15 cellular contexts compared by ENCODE assay signal in the genomic region with DNA sequence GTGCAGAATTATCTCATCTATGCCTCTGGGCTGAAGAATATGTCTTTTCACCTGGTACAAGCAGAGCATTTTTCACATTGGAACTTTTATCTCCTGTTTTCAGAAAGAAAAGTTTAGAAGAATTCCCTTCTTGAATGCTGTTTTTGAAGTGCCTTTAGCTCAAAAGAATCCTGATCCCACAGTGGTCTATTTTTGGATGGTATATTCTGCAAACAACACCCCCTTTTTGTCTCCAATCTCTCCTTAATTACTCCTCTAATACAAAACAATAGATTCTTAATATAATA. TPM values are rescaled to one million over a fixed set of nuclear protein-coding genes. Genes with fewer than 3 reads are reported as not detected.
DNase-seq lines count a peak whose midpoint lies in the region; ATAC-seq and TF ChIP-seq lines count a peak whose summit lies in the region.
"Had no signal": no experiment of that assay in that cellular context is flagged by ENCODE, and none has a peak within 500 bp of the region (broad histone marks: within the 10 kb centered on the region; RNA-seq: fewer than 3 reads in every experiment).

No MANE protein-coding gene starts in this region.

- ATAC-seq in HCT116, result no peak
- ATAC-seq in left lung, result no peak

- no peaks in the 10 kb centered on the region for H3K9me3 ChIP-seq in BLaER1 treated with 17β-estradiol and CSF1 and Interleukin-3, amounts not matched to agents 10 nM and 100 nM (replicated peaks in 1 of 11)
- H3K9me3 ChIP-seq in HCT116 (ENCODE audit: control insufficient read depth in 1 of 2, insufficient read depth in 1 of 2, low read depth in 1 of 2, low read length in 2 of 2), result no peaks in the 10 kb centered on the region
- no peaks in the 10 kb centered on the region for H3K9me3 ChIP-seq in SJSA1 (replicated peaks)
- no peaks in the 10 kb centered on the region for H3K9me3 ChIP-seq in iPS-18a (ENCODE audit: control insufficient read depth, low read depth, low read length)
- H3K9me3 ChIP-seq in left lung, result no peaks in the 10 kb centered on the region
- H3K9me3 ChIP-seq: adrenal gland, esophagus squamous epithelium had no signal

- H3K27me3 ChIP-seq in BLaER1 treated with 17β-estradiol and CSF1 and Interleukin-3, amounts not matched to agents 10 nM and 100 nM, result no peaks in the 10 kb centered on the region
- H3K27me3 ChIP-seq in HCT116 (ENCODE audit: insufficient read depth, low read length) (no peaks in the 10 kb centered on the region), SJSA1 (replicated peaks) (no peaks in the 10 kb centered on the region), iPS-18a (ENCODE audit: control insufficient read depth, insufficient read depth, low read length) (no peaks in the 10 kb centered on the region), dorsolateral prefrontal cortex (peaks cover 0 to 23% (median 0%) of the 10 kb centered on the region in 45 donors), left lung (no peaks in the 10 kb centered on the region)
- H3K27me3 ChIP-seq: adrenal gland, esophagus squamous epithelium had no signal

- H3K9me2 ChIP-seq in HCT116 (ENCODE audit: insufficient read depth), result no peaks in the 10 kb centered on the region

- peaks cover 57 to 73% (median 65%) of the 10 kb centered on the region in 10 experiments for H3K4me1 ChIP-seq in BLaER1 treated with 17β-estradiol and CSF1 and Interleukin-3, amounts not matched to agents 10 nM and 100 nM
- H3K4me1 ChIP-seq in HCT116 (ENCODE audit: control insufficient read depth in 1 of 2, insufficient read depth in 2 of 2, low read length in 2 of 2), result peaks cover 53 to 93% of the 10 kb centered on the region in 2 experiments
- H3K4me1 ChIP-seq in SJSA1 (replicated peaks), result peaks cover 53% of the 10 kb centered on the region
- H3K4me1 ChIP-seq in iPS-18a (ENCODE audit: control insufficient read depth, low read depth, low read length), result peaks cover 40% of the 10 kb centered on the region
- H3K4me1 ChIP-seq in left lung, result peaks cover 0 to 37% of the 10 kb centered on the region in 2 donors

- CTCF ChIA-PET in HCT116 (lab: Charles Lee), result no interaction called here

- H2AFZ ChIP-seq in HCT116 (ENCODE audit: low read depth, low read length, poor library complexity, severe bottlenecking), result no peak overlapping the region

- DNase-seq in HCT116 (ENCODE audit: low read depth, low spot score), result no peak
- DNase-seq in SJSA1 (ENCODE audit: low read depth in 1 of 2, low spot score in 2 of 2), result no peak
- no peak for DNase-seq in dorsolateral prefrontal cortex
- DNase-seq in left lung, result no peak
- no peak for DNase-seq in SK-N-DZ (ENCODE audit: low spot score)
- DNase-seq in NCI-H345 (lab: John Stamatoyannopoulos, UW), result no peak
- DNase-seq: adrenal gland; CD4-positive, CD25-positive, alpha-beta regulatory T cell; esophagus squamous epithelium; GOT3; hypothalamus; NCI-H1105 treated with DMSO at 0.1 percent for 48 hours had no signal

- TF ChIP-seq POLR2A in HCT116 (IDR thresholded peaks at IDR 0.05; ENCODE audit: borderline replicate concordance, extremely low read depth, insufficient read depth, insufficient read length), result no peak

- POLR2A ChIA-PET in HCT116 (lab: Charles Lee), result interaction anchor here (1.4 to 9.7 kb wide), 9 partner anchors 7 to 1809 kb away, joined by 5 to 227 read pairs (median 54); a partner anchor contains a TSS

- no peak for TF ChIP-seq CTCF in HCT116 (IDR thresholded peaks at IDR 0.05 in 2 of 3, conservative IDR thresholded peaks at IDR 0.05 in 1 of 3; ENCODE audit: borderline replicate concordance in 1 of 3, insufficient read depth in 1 of 3, low read depth in 2 of 3, low read length in 2 of 3)
- no peak for TF ChIP-seq CTCF in dorsolateral prefrontal cortex (IDR thresholded peaks at IDR 0.05 in 54 of 56, conservative IDR thresholded peaks at IDR 0.05 in 2 of 56; ENCODE audit: low read depth in 1 of 56, partially characterized antibody in 56 of 56)
- no peak for TF ChIP-seq CTCF in left lung (IDR thresholded peaks at IDR 0.05)

- H3K79me2 ChIP-seq in HCT116 (ENCODE audit: insufficient read depth, low read length), result no peaks in the 10 kb centered on the region

- H3K27ac ChIP-seq in BLaER1 treated with 17β-estradiol and CSF1 and Interleukin-3, amounts not matched to agents 10 nM and 100 nM, result peak overlapping the region in 9 of 11 experiments; percentile 82 to 99 (median 93); a peak in 16 of 22 replicates
- peak overlapping the region; percentile 98 for H3K27ac ChIP-seq in HCT116 (ENCODE audit: low read depth, low read length)
- H3K27ac ChIP-seq in SJSA1, result peak overlapping the region; percentile 15; the same call in 1 of the 2 replicates
- H3K27ac ChIP-seq in iPS-18a (ENCODE audit: low read length), result peak overlapping the region; percentile 98
- H3K27ac ChIP-seq in dorsolateral prefrontal cortex, result no peak overlapping the region
- H3K27ac ChIP-seq in left lung, result no peak overlapping the region
- H3K27ac ChIP-seq: adrenal gland, coronary artery, esophagus squamous epithelium had no signal

- no peaks in the 10 kb centered on the region for H3K36me3 ChIP-seq in BLaER1 treated with 17β-estradiol and CSF1 and Interleukin-3, amounts not matched to agents 10 nM and 100 nM
- H3K36me3 ChIP-seq in HCT116 (ENCODE audit: control insufficient read depth in 1 of 2, insufficient read depth in 2 of 2, low read length in 2 of 2) (no peaks in the 10 kb centered on the region), SJSA1 (no peaks in the 10 kb centered on the region), iPS-18a (ENCODE audit: control insufficient read depth, low read depth, low read length) (no peaks in the 10 kb centered on the region), left lung (no peaks in the 10 kb centered on the region)
- H3K36me3 ChIP-seq: adrenal gland, esophagus squamous epithelium had no signal

- RAD21 ChIA-PET in HCT116 (lab: Charles Lee; ENCODE audit: low non-redundant PET in 1 of 2, low total read pairs in 2 of 2, uncharacterized antibody in 2 of 2, unreplicated experiment in 2 of 2), result no interaction called here

- H4K20me1 ChIP-seq in BLaER1 treated with 17β-estradiol and CSF1 and Interleukin-3, amounts not matched to agents 10 nM and 100 nM, result peaks cover 0 to 5% (median 0%) of the 10 kb centered on the region in 11 experiments; a peak in 1 of 22 replicates
- no peaks in the 10 kb centered on the region for H4K20me1 ChIP-seq in HCT116 (ENCODE audit: insufficient read depth)

- intact Hi-C loops in HCT116 (cut with micrococcal nuclease), result no loop called here
- intact Hi-C loops in dorsolateral prefrontal cortex (cut with DNase I), result no loop called here
- intact Hi-C loops in left lung (cut with DNase I), result no loop called here

- peak overlapping the region in 9 of 11 experiments; percentile 6 to 93 (median 88); a peak in 16 of 22 replicates for H3K9ac ChIP-seq in BLaER1 treated with 17β-estradiol and CSF1 and Interleukin-3, amounts not matched to agents 10 nM and 100 nM
- H3K9ac ChIP-seq in HCT116 (ENCODE audit: low read length), result peak overlapping the region; percentile 80
- peak overlapping the region; percentile 99 for H3K9ac ChIP-seq in iPS-18a (ENCODE audit: low read length)

- no peak for TF ChIP-seq RAD21 in HCT116 (IDR thresholded peaks at IDR 0.05; ENCODE audit: low read depth)

- peak overlapping the region in 10 of 11 experiments; percentile 77 to 95 (median 90); a peak in 18 of 22 replicates for H3K4me2 ChIP-seq in BLaER1 treated with 17β-estradiol and CSF1 and Interleukin-3, amounts not matched to agents 10 nM and 100 nM
- H3K4me2 ChIP-seq in HCT116 (ENCODE audit: low read length), result peak overlapping the region; percentile 91

- H3K4me3 ChIP-seq in BLaER1 treated with 17β-estradiol and CSF1 and Interleukin-3, amounts not matched to agents 10 nM and 100 nM, result no peak overlapping the region
- H3K4me3 ChIP-seq in HCT116 (replicated peaks in 1 of 2; ENCODE audit: low read depth in 1 of 2, low read length in 2 of 2) (no peak overlapping the region), SJSA1 (no peak overlapping the region), iPS-18a (ENCODE audit: low read length) (peak overlapping the region; percentile 42), dorsolateral prefrontal cortex (no peak overlapping the region), left lung (no peak overlapping the region)
- H3K4me3 ChIP-seq: adrenal gland, coronary artery, esophagus squamous epithelium had no signal

- no TSS peak for BruUV-seq in HCT116 (replicated peaks; lab: Mats Ljungman, UMichigan)

TF ChIP-seq in HCT116, 20 proteins besides CTCF, POLR2A, EP300 and RAD21 (continues in another document):
- TF ChIP-seq EZH2 (IDR thresholded peaks at IDR 0.05) (no peak), SIN3A (IDR thresholded peaks at IDR 0.05; ENCODE audit: low read depth) (no peak), TCF7L2 (IDR thresholded peaks at IDR 0.05; ENCODE audit: borderline replicate concordance, extremely low read depth, insufficient read depth, insufficient read length) (no peak)
- TF ChIP-seq, protein P1, sequence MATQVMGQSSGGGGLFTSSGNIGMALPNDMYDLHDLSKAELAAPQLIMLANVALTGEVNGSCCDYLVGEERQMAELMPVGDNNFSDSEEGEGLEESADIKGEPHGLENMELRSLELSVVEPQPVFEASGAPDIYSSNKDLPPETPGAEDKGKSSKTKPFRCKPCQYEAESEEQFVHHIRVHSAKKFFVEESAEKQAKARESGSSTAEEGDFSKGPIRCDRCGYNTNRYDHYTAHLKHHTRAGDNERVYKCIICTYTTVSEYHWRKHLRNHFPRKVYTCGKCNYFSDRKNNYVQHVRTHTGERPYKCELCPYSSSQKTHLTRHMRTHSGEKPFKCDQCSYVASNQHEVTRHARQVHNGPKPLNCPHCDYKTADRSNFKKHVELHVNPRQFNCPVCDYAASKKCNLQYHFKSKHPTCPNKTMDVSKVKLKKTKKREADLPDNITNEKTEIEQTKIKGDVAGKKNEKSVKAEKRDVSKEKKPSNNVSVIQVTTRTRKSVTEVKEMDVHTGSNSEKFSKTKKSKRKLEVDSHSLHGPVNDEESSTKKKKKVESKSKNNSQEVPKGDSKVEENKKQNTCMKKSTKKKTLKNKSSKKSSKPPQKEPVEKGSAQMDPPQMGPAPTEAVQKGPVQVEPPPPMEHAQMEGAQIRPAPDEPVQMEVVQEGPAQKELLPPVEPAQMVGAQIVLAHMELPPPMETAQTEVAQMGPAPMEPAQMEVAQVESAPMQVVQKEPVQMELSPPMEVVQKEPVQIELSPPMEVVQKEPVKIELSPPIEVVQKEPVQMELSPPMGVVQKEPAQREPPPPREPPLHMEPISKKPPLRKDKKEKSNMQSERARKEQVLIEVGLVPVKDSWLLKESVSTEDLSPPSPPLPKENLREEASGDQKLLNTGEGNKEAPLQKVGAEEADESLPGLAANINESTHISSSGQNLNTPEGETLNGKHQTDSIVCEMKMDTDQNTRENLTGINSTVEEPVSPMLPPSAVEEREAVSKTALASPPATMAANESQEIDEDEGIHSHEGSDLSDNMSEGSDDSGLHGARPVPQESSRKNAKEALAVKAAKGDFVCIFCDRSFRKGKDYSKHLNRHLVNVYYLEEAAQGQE (IDR thresholded peaks at IDR 0.05; ENCODE audit: low read depth), result no peak

RNA-seq across cellular contexts. Expression of a gene that starts 57.7 kb away (rescaled TPM):
- total RNA-seq in HCT116 (2021; ENCODE audit: unreplicated experiment) (9.8 TPM), dorsolateral prefrontal cortex (1 to 10 TPM in 117 of 120 experiments, under 1 TPM in 3; 0.71 to 8.5 (median 2.6) TPM), left lung (10 to 100 TPM; 11.8 to 12.7 TPM)
- polyA plus RNA-seq in HCT116 (2012), result 12.0 and 13.4 TPM in 2 replicates
- 2.6 and 3.5 TPM in 2 replicates for total RNA-seq in SJSA1 (2014; rRNA removed; shearing (Covaris generic))
- polyA plus RNA-seq in SK-N-DZ (2014; cell fraction: cytosol; rRNA removed), result not detected in 2 replicates
- polyA plus RNA-seq in SK-N-DZ (2014; cell fraction: nucleus; rRNA removed), result not detected in 2 replicates

Comparison
In these comparisons a context has a peak if more than half of its experiments do, and no peak if none do; other contexts are left out.
1. H3K27ac ChIP-seq: peak in BLaER1 treated with 17β-estradiol and CSF1 and Interleukin-3, amounts not matched to agents 10 nM and 100 nM (9 of 11), HCT116 (single experiment), SJSA1 (single experiment) and iPS-18a (single experiment); none in dorsolateral prefrontal cortex (0 of 59) and left lung (0 of 2).
2. Peak in every context shown above with its lines, with median percentiles within 50 percentile points of each other: H3K9ac ChIP-seq.